7 cellular contexts compared by ENCODE assay signal in the genomic region with DNA sequence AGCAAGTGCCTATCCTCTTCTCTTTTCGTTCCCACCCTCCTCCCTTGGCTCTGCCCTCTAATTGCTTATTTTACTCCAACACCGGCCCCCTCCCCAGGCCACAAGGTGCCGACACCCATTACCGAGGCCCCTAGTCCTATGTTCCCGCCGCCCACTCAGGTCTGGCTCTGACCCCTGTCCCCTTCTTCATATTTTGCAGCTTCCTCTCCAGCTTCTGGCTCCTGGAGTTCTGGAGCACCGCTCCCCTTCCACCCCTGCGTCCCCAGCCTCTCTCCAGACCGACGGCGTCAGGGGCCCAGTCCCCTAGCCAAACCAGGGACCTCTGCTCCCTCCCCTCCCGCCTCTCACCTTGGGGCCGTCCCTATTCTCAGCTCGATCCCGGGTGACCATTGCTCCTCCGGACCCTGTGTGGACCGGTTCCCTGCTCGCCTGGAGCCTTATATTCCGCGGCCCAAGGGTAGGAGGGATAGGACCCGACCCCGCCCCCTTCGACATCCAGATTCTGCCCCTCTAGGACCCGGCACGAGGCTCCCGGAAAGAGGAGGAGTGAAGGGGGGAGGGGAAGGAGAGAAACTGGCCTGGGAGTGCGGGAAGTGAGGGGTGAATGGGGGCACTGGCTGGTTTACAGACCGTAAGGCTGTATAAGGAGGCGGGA. TPM values are rescaled to one million over a fixed set of nuclear protein-coding genes. Genes with fewer than 3 reads are reported as not detected.
DNase-seq lines count a peak whose midpoint lies in the region; ATAC-seq and TF ChIP-seq lines count a peak whose summit lies in the region.

TSS of gene HES7 (minus strand) at position 412 of the 655 bp plus-strand sequence. CDS start at position 390, 22 bp downstream.

- H3K4me3 Mint-ChIP-seq in nephron: peak within 1 kb of the TSS; percentile 87 to 90 (median 89)

- no peaks in the 10 kb centered on the region for H3K36me3 ChIP-seq in ES-I3 (ENCODE audit: insufficient read depth, low read length)

- H3K27ac Mint-ChIP-seq in nephron: no peak within 1 kb of the TSS

- no peak for TF ChIP-seq CTCF in choroid plexus epithelial cell (conservative IDR thresholded peaks at IDR 0.05; ENCODE audit: low read depth, low read length)
- TF ChIP-seq CTCF in nephron (IDR thresholded peaks at IDR 0.05; ENCODE audit: unreplicated experiment in 3 of 3): no peak

- DNase-seq in M059J (ENCODE audit: low read depth) (peak; percentile 49), choroid plexus epithelial cell (ENCODE audit: low read depth) (no peak), NAMALWA (ENCODE audit: low spot score) (no peak)

- H3K4me1 ChIP-seq in ES-I3 (ENCODE audit: insufficient read depth, low read length): no peaks in the 10 kb centered on the region

- no peaks in the 10 kb centered on the region for H3K9me3 ChIP-seq in ES-I3 (ENCODE audit: control insufficient read depth, insufficient read depth, low read length)

- peak within 1 kb of the TSS; percentile 59; the same call in 1 of the 2 replicates for H3K9ac ChIP-seq in ES-I3 (ENCODE audit: low read depth, low read length)

- peaks cover 56% of the 10 kb centered on the region for H3K4me1 Mint-ChIP-seq in nephron

- peak within 1 kb of the TSS; percentile 58 for H3K4me3 ChIP-seq in choroid plexus epithelial cell (ENCODE audit: low read depth, low read length)

- H3K27me3 Mint-ChIP-seq in nephron (ENCODE audit: low read depth): peaks cover 74% of the 10 kb centered on the region

- ATAC-seq in HG03342 (IDR thresholded peaks at IDR 0.05; ENCODE audit: unreplicated experiment): no peak
- ATAC-seq in HG02938 (IDR thresholded peaks at IDR 0.05; ENCODE audit: unreplicated experiment): no peak

- no peaks in the 10 kb centered on the region for H3K9me3 Mint-ChIP-seq in nephron

- H3K36me3 Mint-ChIP-seq in nephron (ENCODE audit: low read depth): no peaks in the 10 kb centered on the region

RNA-seq across cellular contexts. Expression of gene HES7, which starts in this region (rescaled TPM):
- 0.22 and 0.94 TPM in 2 replicates for total RNA-seq in M059J (2014; rRNA removed; shearing (Covaris generic))

Comparison
In these comparisons a context has a peak if more than half of its experiments do, and no peak if none do; other contexts are left out.
1. Peak in DNase-seq in M059J; RNA of the gene not detected or under 1 TPM.